Comparison of ENCODE assay signal across 9 cellular contexts in the genomic region with DNA sequence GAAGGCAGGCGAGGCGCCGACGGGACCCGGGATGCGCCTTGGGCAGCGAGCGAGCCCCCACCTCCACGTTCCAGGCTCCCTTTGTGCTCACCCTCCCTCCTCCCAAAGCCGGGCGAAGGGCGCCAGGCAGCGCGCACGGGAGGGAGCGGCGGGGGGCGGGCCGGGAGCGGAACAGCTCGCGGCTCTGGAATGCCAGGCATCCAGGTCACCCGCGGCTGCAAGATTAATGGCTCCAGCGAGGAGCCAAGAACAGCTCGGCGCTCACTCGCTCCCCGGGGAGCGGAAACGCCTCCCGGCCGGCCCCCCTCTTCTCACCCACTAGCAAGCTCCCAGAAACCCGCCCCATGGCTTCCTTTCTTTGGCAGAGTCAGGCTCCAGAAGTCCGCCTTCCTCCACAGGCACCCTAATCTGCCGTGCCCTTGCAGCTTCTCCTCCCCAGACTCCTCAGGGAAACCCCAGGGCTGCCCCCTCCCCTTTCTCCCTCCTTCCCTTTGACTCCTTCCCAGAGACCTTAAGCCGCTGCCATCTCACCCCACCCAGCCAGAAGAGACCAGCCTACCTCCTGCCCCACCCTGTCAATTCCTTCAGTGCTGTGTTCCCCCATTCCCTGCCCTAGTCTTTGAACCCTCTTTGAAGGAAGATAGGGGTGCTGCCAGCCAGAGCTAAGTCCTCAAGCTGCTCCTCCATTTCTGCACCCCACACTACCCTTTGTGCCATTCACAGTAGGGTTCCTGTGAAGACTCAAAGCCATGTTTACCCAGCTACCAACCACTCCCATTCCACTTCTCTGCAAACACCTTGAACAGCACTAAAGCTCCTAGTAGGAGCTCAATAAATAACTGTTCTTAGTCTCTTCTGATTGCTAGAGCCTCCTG. TPM values are rescaled to one million over a fixed set of nuclear protein-coding genes. Genes with fewer than 3 reads are reported as not detected.
DNase-seq lines count a peak whose midpoint lies in the region; ATAC-seq and TF ChIP-seq lines count a peak whose summit lies in the region.
"Had no signal": no experiment of that assay in that cellular context is flagged by ENCODE, and none has a peak within 500 bp of the region (broad histone marks: within the 10 kb centered on the region; RNA-seq: fewer than 3 reads in every experiment).

No MANE protein-coding gene starts in this region.

- H3K4me3 ChIP-seq in Peyer's patch (peak overlapping the region; percentile 19 to 45 (median 38)), iPS-20b (ENCODE audit: low read length) (peak overlapping the region; percentile 55)

- ATAC-seq in GM19438 (IDR thresholded peaks at IDR 0.05; ENCODE audit: low read depth, unreplicated experiment), result peak; percentile 59
- peak; percentile 38 for ATAC-seq in central memory CD8-positive, alpha-beta T cell (replicated peaks; ENCODE audit: extremely low read depth, poor library complexity, severe bottlenecking)
- peak; percentile 89 for ATAC-seq in sciatic nerve
- ATAC-seq in HG03565 (IDR thresholded peaks at IDR 0.05; ENCODE audit: unreplicated experiment), result no peak
- ATAC-seq in GM19035 (IDR thresholded peaks at IDR 0.05; ENCODE audit: unreplicated experiment), result no peak

- peaks cover 28% of the 10 kb centered on the region for H3K4me1 Mint-ChIP-seq in central memory CD8-positive, alpha-beta T cell

- no peaks in the 10 kb centered on the region for H3K36me3 Mint-ChIP-seq in central memory CD8-positive, alpha-beta T cell (ENCODE audit: insufficient read depth)

- TF ChIP-seq POLR2A in Peyer's patch (IDR thresholded peaks at IDR 0.05), result no peak

- H3K9me3 Mint-ChIP-seq in central memory CD8-positive, alpha-beta T cell, result no peaks in the 10 kb centered on the region

- peak; percentile 98 for DNase-seq in 8988T
- peak; percentile 48 to 92 (median 91) for DNase-seq in Peyer's patch
- no peak for DNase-seq in central memory CD8-positive, alpha-beta T cell (ENCODE audit: low spot score in 2 of 2)
- DNase-seq in sciatic nerve (ENCODE audit: low spot score), result peak; percentile 94

- intact Hi-C loops in sciatic nerve (cut with DNase I), result no loop called here

- H3K27ac ChIP-seq in Peyer's patch (peak overlapping the region; percentile 51 to 87 (median 73)), iPS-20b (ENCODE audit: low read length) (peak overlapping the region; percentile 95)
- H3K27ac ChIP-seq: neutrophil had no signal

- peak overlapping the region; percentile 75 for H3K4me3 Mint-ChIP-seq in central memory CD8-positive, alpha-beta T cell

- H3K9me3 ChIP-seq in Peyer's patch (no peaks in the 10 kb centered on the region), iPS-20b (ENCODE audit: insufficient read depth, low read depth, low read length) (no peaks in the 10 kb centered on the region)
- H3K9me3 ChIP-seq: neutrophil had no signal

- H3K9ac ChIP-seq in iPS-20b (ENCODE audit: low read depth, low read length), result peak overlapping the region; percentile 77

- H3K27ac Mint-ChIP-seq in central memory CD8-positive, alpha-beta T cell (ENCODE audit: low read depth), result peak overlapping the region; percentile 0

- no peak for TF ChIP-seq CTCF in Peyer's patch (IDR thresholded peaks at IDR 0.05)

- H3K4me1 ChIP-seq in Peyer's patch (peaks cover 0 to 61% (median 7%) of the 10 kb centered on the region in 4 donors), iPS-20b (ENCODE audit: insufficient read depth, low read length) (peaks cover 26% of the 10 kb centered on the region)

- H3K27me3 ChIP-seq in Peyer's patch (no peaks in the 10 kb centered on the region), iPS-20b (ENCODE audit: insufficient read depth, low read length) (no peaks in the 10 kb centered on the region)

- H3K36me3 ChIP-seq in Peyer's patch, result peaks cover 0 to 79% (median 0%) of the 10 kb centered on the region in 3 donors
- peaks cover 94% of the 10 kb centered on the region for H3K36me3 ChIP-seq in iPS-20b (ENCODE audit: insufficient read depth, low read depth, low read length)
- H3K36me3 ChIP-seq: neutrophil had no signal

- no peaks in the 10 kb centered on the region for H3K27me3 Mint-ChIP-seq in central memory CD8-positive, alpha-beta T cell

RNA-seq across cellular contexts. Expression of a gene that starts 9.9 kb away (rescaled TPM):
- total RNA-seq in Peyer's patch (10 to 100 TPM; 20.3 to 72.8 (median 31.6) TPM), sciatic nerve (158 TPM)

Comparison
In these comparisons a context has a peak if more than half of its experiments do, and no peak if none do; other contexts are left out.
1. DNase-seq: peak in 8988T (single experiment), Peyer's patch (3 of 3) and sciatic nerve (single experiment); none in central memory CD8-positive, alpha-beta T cell (0 of 2).
2. ATAC-seq: peak in GM19438 (single experiment), central memory CD8-positive, alpha-beta T cell (single experiment) and sciatic nerve (single experiment); none in HG03565 (single experiment) and GM19035 (single experiment).